ENCODE assay signal across 8 cellular contexts in the genomic region with DNA sequence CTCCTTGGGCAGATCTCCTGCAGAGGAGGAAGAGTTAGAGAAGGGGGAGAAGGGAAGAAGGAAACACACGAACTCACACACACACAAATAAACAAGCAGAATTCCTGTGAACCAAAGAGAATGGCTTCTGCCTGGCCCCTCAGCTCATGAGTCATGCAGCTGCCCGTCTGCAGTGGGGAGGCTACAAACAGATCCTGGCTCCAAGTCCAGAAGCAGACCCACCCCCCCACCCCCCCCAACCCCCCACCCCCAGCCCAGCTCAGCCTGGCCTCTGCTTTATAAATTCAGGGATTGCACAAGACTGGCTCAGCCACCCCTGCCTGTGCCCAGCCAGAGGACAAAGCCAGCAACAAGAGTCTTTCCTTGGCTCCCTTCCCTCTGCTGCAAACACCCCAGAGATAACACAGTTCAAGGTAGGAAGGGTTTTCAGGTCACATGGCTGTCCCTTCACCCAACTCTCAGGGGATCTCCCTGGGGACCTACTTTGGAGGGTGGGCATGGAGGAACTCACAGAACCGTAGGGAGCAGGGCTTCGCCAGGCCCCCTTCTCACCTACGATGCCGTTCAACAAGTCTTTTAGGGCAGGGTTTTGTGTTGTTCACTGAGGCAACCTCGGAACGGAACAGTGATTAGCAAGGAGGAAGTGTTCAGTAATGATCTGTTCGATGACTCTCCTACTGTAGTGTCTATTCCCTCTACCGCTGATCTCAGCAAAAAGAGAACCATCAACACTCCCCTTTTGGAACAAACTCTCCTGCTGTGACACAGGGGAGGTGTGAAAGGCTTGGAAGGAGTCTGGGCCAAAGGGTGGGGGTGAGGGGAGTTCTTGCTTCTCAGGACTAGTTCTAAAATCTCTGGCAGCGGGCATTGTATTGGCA. TPM values are rescaled to one million over a fixed set of nuclear protein-coding genes. Genes with fewer than 3 reads are reported as not detected.
DNase-seq lines count a peak whose midpoint lies in the region; ATAC-seq and TF ChIP-seq lines count a peak whose summit lies in the region.

No MANE protein-coding gene starts in this region.

- peak; percentile 76 for ATAC-seq in esophagus mucosa

- in situ Hi-C loops in G401 (cut with HindIII; ENCODE audit: low sequenced_read_pairs) = no loop called here

- peak overlapping the region; percentile 50 for H3K27ac ChIP-seq in OCI-LY3 (ENCODE audit: low read length)
- peak overlapping the region; percentile 91 for H3K27ac ChIP-seq in osteoblast (ENCODE audit: low read depth, low read length)

- H3K9ac ChIP-seq in OCI-LY3 (ENCODE audit: low read length) = peak overlapping the region; percentile 64

- DNase-seq in GM12864 (ENCODE audit: low read depth) = peak; percentile 15
- DNase-seq in osteoblast (ENCODE audit: insufficient read length, low spot score, missing footprints) = peak; percentile 87
- DNase-seq in G401 (ENCODE audit: low spot score) = no peak
- DNase-seq in OCI-M2 (lab: John Stamatoyannopoulos, UW; ENCODE audit: unreplicated experiment) = no peak
- DNase-seq in activated CD4-positive, alpha-beta T cell treated with anti-CD3 and anti-CD28 coated beads for 4 hours = no peak
- no peak for DNase-seq in NK-92 treated with Interleukin-12 subunit alpha and Interleukin-12 subunit beta, amount 100 ng/mL, for 24 hours (lab: John Stamatoyannopoulos, UW)

- peak overlapping the region; percentile 92 for H3K4me2 ChIP-seq in OCI-LY3 (ENCODE audit: low read length)
- peak overlapping the region; percentile 69 for H3K4me2 ChIP-seq in osteoblast (ENCODE audit: insufficient read depth, low read length)

- H3K79me2 ChIP-seq in OCI-LY3 (ENCODE audit: low read length) = no peaks in the 10 kb centered on the region
- peaks cover 2% of the 10 kb centered on the region for H3K79me2 ChIP-seq in osteoblast (ENCODE audit: insufficient read depth, low read length)

- no peaks in the 10 kb centered on the region for H4K20me1 ChIP-seq in OCI-LY3 (ENCODE audit: insufficient read depth, low read length)
- H4K20me1 ChIP-seq in osteoblast (ENCODE audit: insufficient read depth, low read length) = no peaks in the 10 kb centered on the region

- peaks cover 17% of the 10 kb centered on the region for H3K4me1 ChIP-seq in OCI-LY3 (ENCODE audit: low read length)
- peaks cover 46% of the 10 kb centered on the region for H3K4me1 ChIP-seq in osteoblast (ENCODE audit: insufficient read depth, low read length)

- H2AFZ ChIP-seq in OCI-LY3 (ENCODE audit: low read depth, low read length) (peak overlapping the region; percentile 82; the same call in 1 of the 2 replicates), osteoblast (ENCODE audit: low read length) (peak overlapping the region; percentile 24)

- TF ChIP-seq CTCF in GM12864 (IDR thresholded peaks at IDR 0.05; ENCODE audit: low read depth, low read length, missing control alignments) (no peak), OCI-LY3 (IDR thresholded peaks at IDR 0.05; ENCODE audit: low read depth, low read length) (no peak), osteoblast (IDR thresholded peaks at IDR 0.05; ENCODE audit: extremely low read depth, low read depth, low read length) (no peak)

- H3K27me3 ChIP-seq in OCI-LY3 (ENCODE audit: low read depth, low read length) = peaks cover 4% of the 10 kb centered on the region; the same call in 1 of the 2 replicates
- H3K27me3 ChIP-seq in osteoblast (ENCODE audit: insufficient read depth, low read length) = no peaks in the 10 kb centered on the region

- H3K4me3 ChIP-seq in GM12864 (ENCODE audit: low read depth, low read length) (no peak overlapping the region), OCI-LY3 (ENCODE audit: low read length) (peak overlapping the region; percentile 66), osteoblast (ENCODE audit: insufficient read depth, low read length) (peak overlapping the region; percentile 48)

- H3K36me3 ChIP-seq in OCI-LY3 (replicated peaks; ENCODE audit: low read depth, low read length) (no peaks in the 10 kb centered on the region), osteoblast (ENCODE audit: insufficient read depth, low read length) (peaks cover 16% of the 10 kb centered on the region)

- H3K9me3 ChIP-seq in OCI-LY3 (ENCODE audit: insufficient read depth, low read length) (no peaks in the 10 kb centered on the region), osteoblast (ENCODE audit: low read depth, low read length) (no peaks in the 10 kb centered on the region)

RNA-seq across cellular contexts. Expression of a gene that starts 35.5 kb away (rescaled TPM):
- total RNA-seq in esophagus mucosa (1,154 TPM), osteoblast (710 and 869 TPM in 2 replicates)
- 1,481 and 2,040 TPM in 2 replicates for total RNA-seq in G401 (2014; rRNA removed; shearing (Covaris generic))

RNA-seq across cellular contexts. Expression of a gene that starts 35.6 kb away (rescaled TPM):
- 11.8 TPM for total RNA-seq in esophagus mucosa
- 9.0 and 10.9 TPM in 2 replicates for total RNA-seq in osteoblast
- 0.49 and 2.4 TPM in 2 replicates for total RNA-seq in G401 (2014; rRNA removed; shearing (Covaris generic))

Comparison
In these comparisons a context has a peak if more than half of its experiments do, and no peak if none do; other contexts are left out.
1. DNase-seq: peak in GM12864 (single experiment) and osteoblast (single experiment); none in G401 (single experiment), OCI-M2 (single experiment), activated CD4-positive, alpha-beta T cell treated with anti-CD3 and anti-CD28 coated beads for 4 hours (0 of 2) and NK-92 treated with Interleukin-12 subunit alpha and Interleukin-12 subunit beta, amount 100 ng/mL, for 24 hours (single experiment).